In genomic region chr5:142012792-142013388, GRCh38 we compare ENCODE assay signal across 8 cellular contexts. TPM values are rescaled to one million over a fixed set of nuclear protein-coding genes. Genes with fewer than 3 reads are reported as not detected.
DNase-seq lines count a peak whose midpoint lies in the region; ATAC-seq and TF ChIP-seq lines count a peak whose summit lies in the region.

Gene GNPDA1 (minus strand): TSS chr5:142013027. CDS start chr5:142012035, 992 bp downstream.

- peak; percentile 72 for ATAC-seq in GM19455 (IDR thresholded peaks at IDR 0.05; ENCODE audit: unreplicated experiment)

- peaks cover 62% of the 10 kb centered on the region for H3K4me1 ChIP-seq in CD8-positive, alpha-beta memory T cell (ENCODE audit: insufficient read depth, low read length)
- H3K4me1 ChIP-seq in SJCRH30 (peaks cover 7% of the 10 kb centered on the region; the same call in 1 of the 2 replicates), neuron (ENCODE audit: insufficient read depth, low read length) (no peaks in the 10 kb centered on the region)

- DNase-seq in CD8-positive, alpha-beta memory T cell, result peak; percentile 64 to 78 (median 66)
- DNase-seq in HL-60 (ENCODE audit: low read depth in 1 of 2, low spot score in 1 of 2) (peak; percentile 58 to 73), SJCRH30 (peak; percentile 74 to 78), foreskin melanocyte (peak; percentile 43), substantia nigra (lab: John Stamatoyannopoulos, UW) (peak in 48 of 49 donors; percentile 18 to 89 (median 72))
- DNase-seq in activated naive CD4-positive, alpha-beta T cell treated with Interleukin-2 at 50 U/mL for 16 hours, result peak; percentile 71

- peaks cover 55 to 73% (median 63%) of the 10 kb centered on the region in 3 donors for H3K4me1 Mint-ChIP-seq in CD8-positive, alpha-beta memory T cell

- H2AFZ ChIP-seq in neuron (ENCODE audit: low read depth, low read length), result no peak within 1 kb of the TSS

- H3K36me3 Mint-ChIP-seq in CD8-positive, alpha-beta memory T cell, result peaks cover 0 to 12% (median 7%) of the 10 kb centered on the region in 3 donors

- CTCF ChIA-PET in CD8-positive, alpha-beta memory T cell (lab: Charles Lee), result interaction anchor here (0.7 to 10.1 kb wide), 13 partner anchors 11 to 686 kb away, joined by 3 to 102 read pairs (median 6); partner anchors contain the start of genes NDFIP1 and RNF14

- H3K27ac Mint-ChIP-seq in CD8-positive, alpha-beta memory T cell, result peak within 1 kb of the TSS; percentile 88 to 97 (median 92)

- no peaks in the 10 kb centered on the region for H3K9me3 Mint-ChIP-seq in CD8-positive, alpha-beta memory T cell

- peak within 1 kb of the TSS; percentile 83 to 94 (median 89) for H3K4me3 Mint-ChIP-seq in CD8-positive, alpha-beta memory T cell

- POLR2A ChIA-PET in CD8-positive, alpha-beta memory T cell (lab: Charles Lee), result interaction anchor here (0.9 to 1.8 kb wide), 4 partner anchors 9 to 130 kb away, joined by 3 to 5 read pairs (median 4); no protein-coding TSS in a partner anchor

- peak within 1 kb of the TSS; percentile 82 for H3K4me3 ChIP-seq in CD8-positive, alpha-beta memory T cell (ENCODE audit: low read length)
- H3K4me3 ChIP-seq in HL-60 (replicated peaks; ENCODE audit: insufficient read depth, low read length) (peak within 1 kb of the TSS; percentile 58), SJCRH30 (peak within 1 kb of the TSS; percentile 66), neuron (ENCODE audit: low read length) (peak within 1 kb of the TSS; percentile 36)

- H3K27me3 Mint-ChIP-seq in CD8-positive, alpha-beta memory T cell, result no peaks in the 10 kb centered on the region

- H3K27me3 ChIP-seq in CD8-positive, alpha-beta memory T cell (ENCODE audit: insufficient read depth, low read length, poor library complexity, severe bottlenecking), result no peaks in the 10 kb centered on the region
- H3K27me3 ChIP-seq in HL-60 (ENCODE audit: insufficient read depth, poor library complexity, severe bottlenecking) (no peaks in the 10 kb centered on the region), SJCRH30 (no peaks in the 10 kb centered on the region), neuron (ENCODE audit: insufficient read depth, low read length) (no peaks in the 10 kb centered on the region)

- no peaks in the 10 kb centered on the region for H3K9me3 ChIP-seq in CD8-positive, alpha-beta memory T cell (ENCODE audit: low read length)
- H3K9me3 ChIP-seq in SJCRH30 (replicated peaks) (no peaks in the 10 kb centered on the region), neuron (ENCODE audit: low read length) (no peaks in the 10 kb centered on the region)

- TF ChIP-seq CTCF in HL-60 (IDR thresholded peaks at IDR 0.05; ENCODE audit: insufficient read depth, low read length), result no peak

- no peaks in the 10 kb centered on the region for H3K36me3 ChIP-seq in CD8-positive, alpha-beta memory T cell (ENCODE audit: insufficient read depth, low read length)
- H3K36me3 ChIP-seq in SJCRH30, result no peaks in the 10 kb centered on the region
- no peaks in the 10 kb centered on the region for H3K36me3 ChIP-seq in neuron (ENCODE audit: insufficient read depth, low read length)

- peak within 1 kb of the TSS; percentile 67 for H3K27ac ChIP-seq in CD8-positive, alpha-beta memory T cell (ENCODE audit: low read depth, low read length)
- H3K27ac ChIP-seq in HL-60 (replicated peaks) (peak within 1 kb of the TSS; percentile 89), SJCRH30 (peak within 1 kb of the TSS; percentile 57), substantia nigra (ENCODE audit: low read depth, low read length, poor library complexity, severe bottlenecking) (peak within 1 kb of the TSS; percentile 96)

RNA-seq across cellular contexts. Expression of gene GNPDA1, which starts in this region (rescaled TPM):
- total RNA-seq in CD8-positive, alpha-beta memory T cell, result 10 to 100 TPM; 62.4 to 70.0 TPM
- 32.5 TPM for polyA plus RNA-seq in CD8-positive, alpha-beta memory T cell
- total RNA-seq in SJCRH30 (2014; rRNA removed; shearing (Covaris generic)), result 58.9 and 74.2 TPM in 2 replicates

Comparison
In these comparisons a context has a peak if more than half of its experiments do, and no peak if none do; other contexts are left out.
1. Peak in every context shown above with its lines: DNase-seq, ATAC-seq, H3K4me3 ChIP-seq and H3K27ac ChIP-seq.